Comparison of ENCODE assay signal across 9 cellular contexts in the genomic region with DNA sequence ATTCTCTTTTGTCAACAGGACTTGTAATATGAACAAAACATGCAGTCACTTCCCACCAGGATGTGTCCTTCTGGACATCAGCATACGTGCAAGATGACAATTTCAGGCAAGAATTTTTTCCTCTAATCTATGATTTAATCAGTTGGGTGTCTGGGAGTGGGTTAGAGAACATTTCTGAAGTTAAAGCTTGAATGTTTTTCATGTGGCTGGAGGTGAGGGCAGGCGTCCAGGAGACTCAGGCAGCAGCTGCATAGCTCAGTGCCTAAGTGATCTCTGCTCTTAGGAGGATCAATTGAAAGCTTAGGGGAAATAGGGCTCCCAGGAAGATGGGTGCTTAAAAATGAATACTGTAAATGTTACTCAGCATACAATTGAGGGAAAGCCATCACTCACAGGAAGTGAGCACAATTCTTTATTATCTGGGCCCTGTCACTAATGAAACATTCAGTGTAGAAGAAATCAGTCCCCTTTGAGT.
DNase-seq lines count a peak whose midpoint lies in the region; ATAC-seq and TF ChIP-seq lines count a peak whose summit lies in the region.
"Had no signal": no experiment of that assay in that cellular context is flagged by ENCODE, and none has a peak within 500 bp of the region (broad histone marks: within the 10 kb centered on the region; RNA-seq: fewer than 3 reads in every experiment).

No MANE protein-coding gene starts in this region.

- ATAC-seq in Right ventricle myocardium inferior: peak; percentile 33

- H3K23ac ChIP-seq in mesendoderm (ENCODE audit: low read length): no peak overlapping the region

- WGBS in mesendoderm (ENCODE audit: extremely low coverage, insufficient coverage, low lambda C conversion rate): no CpG with 5 or more reads among the region's 2 CpGs

- no peak overlapping the region for H3K4me2 ChIP-seq in mesendoderm (ENCODE audit: low read length)

- peaks cover 0 to 4% (median 0%) of the 10 kb centered on the region in 3 donors for H3K36me3 Mint-ChIP-seq in immature natural killer cell

- H3K56ac ChIP-seq in mesendoderm (ENCODE audit: low read length): no peak overlapping the region

- H2BK5ac ChIP-seq in mesendoderm (ENCODE audit: low read length): no peak overlapping the region

- H3K4me1 Mint-ChIP-seq in immature natural killer cell: peaks cover 3 to 5% of the 10 kb centered on the region in 2 donors

- peaks cover 0 to 6% (median 1%) of the 10 kb centered on the region in 3 donors for H3K27me3 Mint-ChIP-seq in immature natural killer cell (ENCODE audit: low read depth in 3 of 3)
- H3K27me3 Mint-ChIP-seq: CD4-positive, alpha-beta T cell had no signal

- H3K36me3 ChIP-seq in colonic mucosa (no peaks in the 10 kb centered on the region), mesendoderm (ENCODE audit: control insufficient read depth, insufficient read depth, low read length) (no peaks in the 10 kb centered on the region), uterus (no peaks in the 10 kb centered on the region)

- H3K9me3 Mint-ChIP-seq in immature natural killer cell: no peaks in the 10 kb centered on the region
- H3K9me3 Mint-ChIP-seq: CD4-positive, alpha-beta T cell had no signal

- no peak overlapping the region for H2BK15ac ChIP-seq in mesendoderm (replicated peaks; ENCODE audit: low read depth)

- peak overlapping the region in 1 of 6 donors; percentile 15 for H3K27ac Mint-ChIP-seq in immature natural killer cell
- H3K27ac Mint-ChIP-seq: CD4-positive, alpha-beta T cell had no signal

- intact Hi-C loops in Right ventricle myocardium inferior (cut with DNase I): loop anchor here (1.0 to 10.0 kb wide), 5 partner anchors 105 to 525 kb away; no protein-coding TSS in a partner anchor
- intact Hi-C loops in cardiac septum (cut with DNase I): loop anchor here (1.0 to 5.0 kb wide), 6 partner anchors 102 to 525 kb away; a partner anchor contains a TSS
- intact Hi-C loops in colonic mucosa (cut with DNase I): no loop called here
- intact Hi-C loops in uterus (cut with DNase I; ENCODE audit: low total_unique reads): loop anchor here (10.0 kb wide), 1 partner anchor 458 kb away; a partner anchor contains a TSS
- intact Hi-C loops in head of caudate nucleus (cut with DNase I): no loop called here

- H2AK5ac ChIP-seq in mesendoderm (ENCODE audit: low read length): no peak overlapping the region

- TF ChIP-seq POLR2A in uterus (IDR thresholded peaks at IDR 0.05): no peak

- H3K9ac ChIP-seq in colonic mucosa (ENCODE audit: low read depth in 2 of 2, low read length in 2 of 2) (no peak overlapping the region), mesendoderm (ENCODE audit: low read length) (no peak overlapping the region)

- H3K18ac ChIP-seq in mesendoderm (ENCODE audit: low read length): no peak overlapping the region

- no peak overlapping the region for H3K4me3 Mint-ChIP-seq in immature natural killer cell
- H3K4me3 Mint-ChIP-seq: CD4-positive, alpha-beta T cell had no signal

- peaks cover 4% of the 10 kb centered on the region for H3K4me1 ChIP-seq in colonic mucosa
- H3K4me1 ChIP-seq in mesendoderm (ENCODE audit: control insufficient read depth, low read depth, low read length): peaks cover 2% of the 10 kb centered on the region
- H3K4me1 ChIP-seq in uterus: no peaks in the 10 kb centered on the region

- H3K27ac ChIP-seq in colonic mucosa (peak overlapping the region; percentile 15), mesendoderm (ENCODE audit: low read depth, low read length) (peak overlapping the region; percentile 79), uterus (peak overlapping the region; percentile 85 to 95)

- H3K79me1 ChIP-seq in mesendoderm (ENCODE audit: low read length): no peaks in the 10 kb centered on the region

- no peak overlapping the region for H3K4me3 ChIP-seq in colonic mucosa
- no peak overlapping the region for H3K4me3 ChIP-seq in mesendoderm (ENCODE audit: low read length)
- peak overlapping the region; percentile 11 to 31 for H3K4me3 ChIP-seq in uterus

- H3K27me3 ChIP-seq in colonic mucosa (no peaks in the 10 kb centered on the region), mesendoderm (ENCODE audit: insufficient read depth, low read length, poor library complexity) (no peaks in the 10 kb centered on the region), uterus (no peaks in the 10 kb centered on the region)

- H3K9me3 ChIP-seq in colonic mucosa: no peaks in the 10 kb centered on the region
- H3K9me3 ChIP-seq in uterus: no peaks in the 10 kb centered on the region

- H3K79me2 ChIP-seq in mesendoderm (ENCODE audit: control insufficient read depth, insufficient read depth, low read length): no peaks in the 10 kb centered on the region

- DNase-seq in Right ventricle myocardium inferior (ENCODE audit: missing footprints) (no peak), cardiac septum (ENCODE audit: low spot score) (no peak), colonic mucosa (no peak), mesendoderm (peak; percentile 52), uterus (peak; percentile 40 to 45), immature natural killer cell (no peak), head of caudate nucleus (no peak)
- DNase-seq in activated CD4-positive, CD25-positive, alpha-beta regulatory T cell (lab: John Stamatoyannopoulos, UW): no peak
- DNase-seq: CD4-positive, alpha-beta T cell had no signal

- H4K5ac ChIP-seq in mesendoderm (ENCODE audit: low read length): no peak overlapping the region

- H4K8ac ChIP-seq in mesendoderm (ENCODE audit: low read depth, low read length): no peak overlapping the region

- TF ChIP-seq CTCF in colonic mucosa (IDR thresholded peaks at IDR 0.05) (no peak), uterus (IDR thresholded peaks at IDR 0.05) (no peak)

- H3K4ac ChIP-seq in mesendoderm (ENCODE audit: low read depth, low read length): no peak overlapping the region

- H2BK120ac ChIP-seq in mesendoderm (ENCODE audit: low read depth, low read length): no peak overlapping the region

Comparison
In these comparisons a context has a peak if more than half of its experiments do, and no peak if none do; other contexts are left out.
1. DNase-seq: peak in mesendoderm (single experiment) and uterus (2 of 2); none in Right ventricle myocardium inferior (single experiment), cardiac septum (single experiment), colonic mucosa (single experiment), immature natural killer cell (0 of 3), head of caudate nucleus (0 of 42) and activated CD4-positive, CD25-positive, alpha-beta regulatory T cell (0 of 4).
2. H3K27ac ChIP-seq: peak in every context shown above with its lines; median percentile 90 in uterus; 79 in mesendoderm; 15 in colonic mucosa.
3. H3K4me3 ChIP-seq: peak in uterus (2 of 2); none in colonic mucosa (single experiment) and mesendoderm (single experiment).
4. intact Hi-C loops: an anchor here in Right ventricle myocardium inferior (1.0 to 10.0 kb wide), cardiac septum (1.0 to 5.0 kb wide) and uterus (10.0 kb wide); none called in colonic mucosa and head of caudate nucleus.